12 cellular contexts compared by ENCODE assay signal in the genomic region with DNA sequence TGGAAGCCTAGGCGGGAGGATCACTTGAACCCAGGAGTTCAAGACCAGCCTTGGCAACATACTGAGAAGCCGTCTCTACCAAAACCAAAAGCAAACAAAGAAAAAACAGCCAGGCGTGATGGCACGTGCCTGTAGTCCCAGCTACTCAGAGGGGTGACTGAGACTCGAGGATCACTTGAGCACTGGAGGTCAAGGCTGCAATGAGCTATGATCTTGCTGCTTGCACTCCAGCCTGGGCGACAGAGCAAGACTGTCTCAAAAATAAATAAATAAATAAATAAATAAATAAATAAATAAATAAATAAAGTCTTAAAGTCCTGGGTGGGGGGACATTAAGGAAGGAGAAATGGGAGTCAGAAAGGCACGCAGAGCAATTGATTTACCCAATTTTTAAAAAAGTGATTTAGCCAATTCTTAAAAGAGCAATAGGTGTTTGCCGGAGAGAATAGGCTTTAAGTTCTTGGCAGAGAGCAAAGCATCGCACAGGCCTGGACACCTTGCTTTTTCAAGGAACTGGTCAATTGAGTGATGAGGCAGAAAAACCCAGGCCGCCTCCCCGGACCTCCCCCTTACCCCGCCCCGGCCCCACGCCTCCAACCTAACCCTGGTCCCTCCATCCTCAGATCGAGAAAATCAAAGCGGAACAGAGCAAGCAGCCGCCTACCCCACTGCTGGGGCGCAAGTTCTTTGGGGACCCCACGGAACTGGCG. TPM values are rescaled to one million over a fixed set of nuclear protein-coding genes. Genes with fewer than 3 reads are reported as not detected.
DNase-seq lines count a peak whose midpoint lies in the region; ATAC-seq and TF ChIP-seq lines count a peak whose summit lies in the region.
"Had no signal": no experiment of that assay in that cellular context is flagged by ENCODE, and none has a peak within 500 bp of the region (broad histone marks: within the 10 kb centered on the region; RNA-seq: fewer than 3 reads in every experiment).

No MANE protein-coding gene starts in this region.

- H3K4me3 Mint-ChIP-seq in activated naive CD4-positive, alpha-beta T cell treated with anti-CD3 and anti-CD28 coated beads, Interleukin-2, amount 50 U/mL, for 24 hours, result peak overlapping the region; percentile 42
- H3K4me3 Mint-ChIP-seq in WTC11, result peak overlapping the region; percentile 64
- H3K4me3 Mint-ChIP-seq in stimulated activated naive B cell treated with anti-CD40 and anti-IgM and Interleukin-4, amounts not matched to agents 10 μg/mL and 1 μg/mL and 100 μg/mL, for 72 hours, result peak overlapping the region; percentile 72 to 77

- H3K9me3 Mint-ChIP-seq in activated naive CD4-positive, alpha-beta T cell treated with anti-CD3 and anti-CD28 coated beads, Interleukin-2, amount 50 U/mL, for 24 hours, result peaks cover 4% of the 10 kb centered on the region
- H3K9me3 Mint-ChIP-seq in WTC11, result peaks cover 4% of the 10 kb centered on the region
- peaks cover 3 to 5% of the 10 kb centered on the region in 2 donors for H3K9me3 Mint-ChIP-seq in stimulated activated naive B cell treated with anti-CD40 and anti-IgM and Interleukin-4, amounts not matched to agents 10 μg/mL and 1 μg/mL and 100 μg/mL, for 72 hours

- H3K27ac Mint-ChIP-seq in activated naive CD4-positive, alpha-beta T cell treated with anti-CD3 and anti-CD28 coated beads, Interleukin-2, amount 50 U/mL, for 24 hours, result no peak overlapping the region
- H3K27ac Mint-ChIP-seq in WTC11, result no peak overlapping the region
- H3K27ac Mint-ChIP-seq in stimulated activated naive B cell treated with anti-CD40 and anti-IgM and Interleukin-4, amounts not matched to agents 10 μg/mL and 1 μg/mL and 100 μg/mL, for 72 hours, result no peak overlapping the region

- H3K36me3 Mint-ChIP-seq in activated naive CD4-positive, alpha-beta T cell treated with anti-CD3 and anti-CD28 coated beads, Interleukin-2, amount 50 U/mL, for 24 hours, result no peaks in the 10 kb centered on the region
- H3K36me3 Mint-ChIP-seq in WTC11, result 0 out of 2 replicates have a peak, but pooled peaks cover 3% of the 10 kb centered on the region
- no peaks in the 10 kb centered on the region for H3K36me3 Mint-ChIP-seq in stimulated activated naive B cell treated with anti-CD40 and anti-IgM and Interleukin-4, amounts not matched to agents 10 μg/mL and 1 μg/mL and 100 μg/mL, for 72 hours

- no peak for DNase-seq in activated naive CD4-positive, alpha-beta T cell (lab: John Stamatoyannopoulos, UW)
- DNase-seq in WTC11 (ENCODE audit: low spot score) (no peak), activated gamma-delta T cell (lab: John Stamatoyannopoulos, UW) (no peak)
- no peak for DNase-seq in stimulated activated naive B cell treated with anti-CD40 and anti-IgM and Interleukin-4, amounts not matched to agents 10 μg/mL and 1 μg/mL and 100 μg/mL, for 72 hours
- DNase-seq: colonic mucosa; SIG-M5; stimulated activated naive CD4-positive, alpha-beta T cell treated with Interleukin-2 at 50 U/mL for 16 hours had no signal

- no peak for TF ChIP-seq CTCF in WTC11 (IDR thresholded peaks at IDR 0.05)

- peaks cover 17% of the 10 kb centered on the region for H3K4me1 Mint-ChIP-seq in activated naive CD4-positive, alpha-beta T cell treated with anti-CD3 and anti-CD28 coated beads, Interleukin-2, amount 50 U/mL, for 24 hours
- peaks cover 10% of the 10 kb centered on the region for H3K4me1 Mint-ChIP-seq in WTC11
- peaks cover 17 to 26% of the 10 kb centered on the region in 2 donors for H3K4me1 Mint-ChIP-seq in stimulated activated naive B cell treated with anti-CD40 and anti-IgM and Interleukin-4, amounts not matched to agents 10 μg/mL and 1 μg/mL and 100 μg/mL, for 72 hours

- ATAC-seq in WTC11 (no peak), GM18909 (IDR thresholded peaks at IDR 0.05; ENCODE audit: poor library complexity, unreplicated experiment) (no peak), GM18867 (IDR thresholded peaks at IDR 0.05; ENCODE audit: unreplicated experiment) (no peak)
- peak in 1 of 2 donors; percentile 20 for ATAC-seq in stimulated activated naive B cell treated with anti-CD40 and anti-IgM and Interleukin-4, amounts not matched to agents 10 μg/mL and 1 μg/mL and 100 μg/mL, for 72 hours (replicated peaks)

- H3K9me3 ChIP-seq in iPS-18c (ENCODE audit: control insufficient read depth, insufficient read depth, low read length), result no peaks in the 10 kb centered on the region
- H3K9me3 ChIP-seq: BLaER1 treated with 17β-estradiol and CSF1 and Interleukin-3, amounts not matched to agents 10 nM and 100 nM; colonic mucosa had no signal

- POLR2A ChIA-PET in WTC11 (lab: Charles Lee), result no interaction called here

- peaks cover 20% of the 10 kb centered on the region for H3K27me3 Mint-ChIP-seq in activated naive CD4-positive, alpha-beta T cell treated with anti-CD3 and anti-CD28 coated beads, Interleukin-2, amount 50 U/mL, for 24 hours
- H3K27me3 Mint-ChIP-seq in WTC11 (ENCODE audit: low read depth), result peaks cover 84% of the 10 kb centered on the region
- peaks cover 23 to 58% of the 10 kb centered on the region in 2 donors for H3K27me3 Mint-ChIP-seq in stimulated activated naive B cell treated with anti-CD40 and anti-IgM and Interleukin-4, amounts not matched to agents 10 μg/mL and 1 μg/mL and 100 μg/mL, for 72 hours

- peak overlapping the region; percentile 43; the same call in 1 of the 2 replicates for H3K4me3 ChIP-seq in iPS-18c (ENCODE audit: insufficient read depth, low read depth, low read length)
- H3K4me3 ChIP-seq: BLaER1 treated with 17β-estradiol and CSF1 and Interleukin-3, amounts not matched to agents 10 nM and 100 nM; colonic mucosa had no signal

- CTCF ChIA-PET in WTC11 (lab: Charles Lee), result interaction anchor here (0.6 to 2.5 kb wide), 9 partner anchors 11 to 262 kb away, joined by 3 to 16 read pairs (median 4); no protein-coding TSS in a partner anchor

TF ChIP-seq in WTC11, 78 proteins besides CTCF, POLR2A, EP300 and RAD21:
- TF ChIP-seq TP53 (CRISPR knock-in tag; IDR thresholded peaks at IDR 0.05), result no peak
- TF ChIP-seq, protein P1, sequence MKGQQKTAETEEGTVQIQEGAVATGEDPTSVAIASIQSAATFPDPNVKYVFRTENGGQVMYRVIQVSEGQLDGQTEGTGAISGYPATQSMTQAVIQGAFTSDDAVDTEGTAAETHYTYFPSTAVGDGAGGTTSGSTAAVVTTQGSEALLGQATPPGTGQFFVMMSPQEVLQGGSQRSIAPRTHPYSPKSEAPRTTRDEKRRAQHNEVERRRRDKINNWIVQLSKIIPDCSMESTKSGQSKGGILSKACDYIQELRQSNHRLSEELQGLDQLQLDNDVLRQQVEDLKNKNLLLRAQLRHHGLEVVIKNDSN (CRISPR knock-in tag; IDR thresholded peaks at IDR 0.05), result no peak
- no peak for TF ChIP-seq NFATC4 (CRISPR knock-in tag; IDR thresholded peaks at IDR 0.05)
- TF ChIP-seq, protein P2, sequence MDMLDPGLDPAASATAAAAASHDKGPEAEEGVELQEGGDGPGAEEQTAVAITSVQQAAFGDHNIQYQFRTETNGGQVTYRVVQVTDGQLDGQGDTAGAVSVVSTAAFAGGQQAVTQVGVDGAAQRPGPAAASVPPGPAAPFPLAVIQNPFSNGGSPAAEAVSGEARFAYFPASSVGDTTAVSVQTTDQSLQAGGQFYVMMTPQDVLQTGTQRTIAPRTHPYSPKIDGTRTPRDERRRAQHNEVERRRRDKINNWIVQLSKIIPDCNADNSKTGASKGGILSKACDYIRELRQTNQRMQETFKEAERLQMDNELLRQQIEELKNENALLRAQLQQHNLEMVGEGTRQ (CRISPR knock-in tag; IDR thresholded peaks at IDR 0.05), result no peak
- TF ChIP-seq NR2C2 (CRISPR knock-in tag; IDR thresholded peaks at IDR 0.05), result no peak
- TF ChIP-seq MXD4 (CRISPR knock-in tag; IDR thresholded peaks at IDR 0.05; ENCODE audit: borderline replicate concordance), result no peak
- no peak for TF ChIP-seq ZNF263 (CRISPR knock-in tag; IDR thresholded peaks at IDR 0.05; ENCODE audit: low read depth)
- no peak for TF ChIP-seq CREB1 (CRISPR knock-in tag; IDR thresholded peaks at IDR 0.05)
- TF ChIP-seq ZNF138 (CRISPR knock-in tag; conservative IDR thresholded peaks at IDR 0.05), result no peak
- TF ChIP-seq ZNF416 (CRISPR knock-in tag; IDR thresholded peaks at IDR 0.05), result no peak
- TF ChIP-seq ZNF219 (CRISPR knock-in tag; IDR thresholded peaks at IDR 0.05; ENCODE audit: borderline replicate concordance), result no peak
- TF ChIP-seq, protein P3, sequence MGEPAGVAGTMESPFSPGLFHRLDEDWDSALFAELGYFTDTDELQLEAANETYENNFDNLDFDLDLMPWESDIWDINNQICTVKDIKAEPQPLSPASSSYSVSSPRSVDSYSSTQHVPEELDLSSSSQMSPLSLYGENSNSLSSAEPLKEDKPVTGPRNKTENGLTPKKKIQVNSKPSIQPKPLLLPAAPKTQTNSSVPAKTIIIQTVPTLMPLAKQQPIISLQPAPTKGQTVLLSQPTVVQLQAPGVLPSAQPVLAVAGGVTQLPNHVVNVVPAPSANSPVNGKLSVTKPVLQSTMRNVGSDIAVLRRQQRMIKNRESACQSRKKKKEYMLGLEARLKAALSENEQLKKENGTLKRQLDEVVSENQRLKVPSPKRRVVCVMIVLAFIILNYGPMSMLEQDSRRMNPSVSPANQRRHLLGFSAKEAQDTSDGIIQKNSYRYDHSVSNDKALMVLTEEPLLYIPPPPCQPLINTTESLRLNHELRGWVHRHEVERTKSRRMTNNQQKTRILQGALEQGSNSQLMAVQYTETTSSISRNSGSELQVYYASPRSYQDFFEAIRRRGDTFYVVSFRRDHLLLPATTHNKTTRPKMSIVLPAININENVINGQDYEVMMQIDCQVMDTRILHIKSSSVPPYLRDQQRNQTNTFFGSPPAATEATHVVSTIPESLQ (CRISPR knock-in tag; IDR thresholded peaks at IDR 0.05), result no peak

RNA-seq across cellular contexts. Expression of a gene that starts 9.5 kb away (rescaled TPM):
- total RNA-seq in WTC11 (2021), result 71.7 to 82.1 TPM (median 76.9 TPM) in 3 replicates

RNA-seq across cellular contexts. Expression of a gene that starts 34.0 kb away (rescaled TPM):
- total RNA-seq in WTC11 (2021), result 125 to 168 TPM (median 166 TPM) in 3 replicates
